ENCODE assay signal across 8 cellular contexts in the genomic region with DNA sequence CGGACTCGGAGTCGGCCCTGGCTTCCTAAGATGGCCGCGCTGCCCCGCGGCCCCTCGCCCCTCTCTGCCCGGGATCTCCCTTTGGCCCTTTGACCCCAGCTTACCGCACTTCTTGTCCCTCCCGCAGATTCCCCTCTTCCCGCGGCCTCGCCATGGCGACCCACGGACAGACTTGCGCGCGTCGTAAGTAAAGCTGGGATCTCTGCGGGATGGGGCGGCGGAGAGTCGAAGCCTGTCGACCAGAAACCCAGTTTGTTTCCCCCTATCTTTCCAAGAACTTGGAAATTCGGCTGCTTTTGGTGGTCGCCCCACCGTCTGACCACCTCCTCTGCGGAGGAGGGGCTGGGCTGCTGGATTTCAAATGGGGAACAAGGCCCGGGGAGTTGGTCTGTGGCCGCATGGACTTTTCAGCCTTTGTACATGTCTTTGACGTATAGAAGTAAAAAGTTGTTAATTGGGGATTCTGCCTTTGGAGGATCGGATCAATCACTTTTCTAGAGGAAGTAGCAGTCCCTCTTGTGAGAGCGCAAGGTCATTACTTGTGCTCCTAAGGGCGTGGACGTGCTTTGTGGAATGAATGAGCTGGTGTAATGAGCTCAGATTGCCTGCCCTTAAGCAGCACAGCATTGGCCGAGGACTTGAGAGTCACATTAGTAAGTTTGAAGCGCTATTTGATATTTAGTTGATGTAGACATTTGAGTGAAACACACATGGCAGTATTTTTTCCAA. TPM values are rescaled to one million over a fixed set of nuclear protein-coding genes. Genes with fewer than 3 reads are reported as not detected.
A peak's percentile ranks its signal among the peaks of the same experiment; 100 is the strongest.
DNase-seq lines count a peak whose midpoint lies in the region; ATAC-seq and TF ChIP-seq lines count a peak whose summit lies in the region.

No MANE protein-coding gene starts in this region.

- no peak for TF ChIP-seq CTCF in omental fat pad (IDR thresholded peaks at IDR 0.05)

- peaks cover 37% of the 10 kb centered on the region for H3K36me3 Mint-ChIP-seq in activated CD8-positive, alpha-beta T cell treated with anti-CD3 and anti-CD28 coated beads, Interleukin-2, amount 10 ng/mL, durations not matched to agents 7 days and 5 days (ENCODE audit: low read depth)

- in situ Hi-C loops in KBM-7 (cut with MboI; ENCODE audit: low pct_unique_long_range_greater_than_20kb, low sequenced_read_pairs), result no loop called here

- H3K9me3 Mint-ChIP-seq in activated CD8-positive, alpha-beta T cell treated with anti-CD3 and anti-CD28 coated beads, Interleukin-2, amount 10 ng/mL, durations not matched to agents 7 days and 5 days (ENCODE audit: insufficient read depth), result no peaks in the 10 kb centered on the region

- H3K27me3 Mint-ChIP-seq in activated CD8-positive, alpha-beta T cell treated with anti-CD3 and anti-CD28 coated beads, Interleukin-2, amount 10 ng/mL, durations not matched to agents 7 days and 5 days (ENCODE audit: low read depth), result no peaks in the 10 kb centered on the region

- peaks cover 38% of the 10 kb centered on the region for H3K4me1 Mint-ChIP-seq in activated CD8-positive, alpha-beta T cell treated with anti-CD3 and anti-CD28 coated beads, Interleukin-2, amount 10 ng/mL, durations not matched to agents 7 days and 5 days (ENCODE audit: low read depth)

- POLR2A ChIA-PET in activated CD8-positive, alpha-beta T cell treated with anti-CD3 and anti-CD28 coated beads, Interleukin-2, amount 10 ng/mL, durations not matched to agents 7 days and 5 days (lab: Charles Lee), result interaction anchor here (0.7 to 4.9 kb wide), 15 partner anchors 9 to 107 kb away, joined by 3 to 61 read pairs (median 4); no protein-coding TSS in a partner anchor

- peak overlapping the region; percentile 98 for H3K4me3 Mint-ChIP-seq in activated CD8-positive, alpha-beta T cell treated with anti-CD3 and anti-CD28 coated beads, Interleukin-2, amount 10 ng/mL, durations not matched to agents 7 days and 5 days

- CTCF ChIA-PET in activated CD8-positive, alpha-beta T cell treated with anti-CD3 and anti-CD28 coated beads, Interleukin-2, amount 10 ng/mL, durations not matched to agents 7 days and 5 days (lab: Charles Lee), result interaction anchor here (0.7 to 7.1 kb wide), 15 partner anchors 9 to 1332 kb away, joined by 3 to 58 read pairs (median 4); a partner anchor contains a TSS

- H3K27ac Mint-ChIP-seq in activated CD8-positive, alpha-beta T cell treated with anti-CD3 and anti-CD28 coated beads, Interleukin-2, amount 10 ng/mL, durations not matched to agents 7 days and 5 days, result peak overlapping the region; percentile 100

- peak in 2 of 3 experiments; percentile 18 to 31 for DNase-seq in NCI-H1417 (lab: John Stamatoyannopoulos, UW)
- DNase-seq in NCI-H1417 treated with DMSO at 0.1 percent for 48 hours (lab: John Stamatoyannopoulos, UW), result no peak
- peak; percentile 48 for DNase-seq in KBM-7
- peak; percentile 49 for DNase-seq in activated CD8-positive, alpha-beta T cell treated with anti-CD3 and anti-CD28 coated beads, Interleukin-2, amount 10 ng/mL, durations not matched to agents 7 days and 5 days
- DNase-seq in fibroblast of peridontal ligament (ENCODE audit: extremely low read depth), result peak; percentile 65
- no peak for DNase-seq in omental fat pad (ENCODE audit: low spot score)
- DNase-seq in NCI-H2107 (lab: John Stamatoyannopoulos, UW), result no peak
- no peak for DNase-seq in HuH-7 (ENCODE audit: low spot score)

- ATAC-seq in activated CD8-positive, alpha-beta T cell treated with anti-CD3 and anti-CD28 coated beads, Interleukin-2, amount 10 ng/mL, durations not matched to agents 7 days and 5 days, result no peak
- peak; percentile 31 for ATAC-seq in omental fat pad (ENCODE audit: low FRiP score)

RNA-seq across cellular contexts. Expression of a gene that starts 0.6 kb away (rescaled TPM):
- total RNA-seq in activated CD8-positive, alpha-beta T cell treated with anti-CD3 and anti-CD28 coated beads, Interleukin-2, amount 10 ng/mL, durations not matched to agents 7 days and 5 days, result 100 to 1,000 TPM; 152 to 159 TPM
- total RNA-seq in omental fat pad, result 100 to 1,000 TPM; 111 to 143 (median 131) TPM

RNA-seq across cellular contexts. Expression of a gene that starts 24.6 kb away (rescaled TPM):
- total RNA-seq in activated CD8-positive, alpha-beta T cell treated with anti-CD3 and anti-CD28 coated beads, Interleukin-2, amount 10 ng/mL, durations not matched to agents 7 days and 5 days, result 10 to 100 TPM; 58.6 to 62.5 TPM
- 10 to 100 TPM; 16.1 to 30.6 (median 24.3) TPM for total RNA-seq in omental fat pad

Comparison
In these comparisons a context has a peak if more than half of its experiments do, and no peak if none do; other contexts are left out.
1. DNase-seq: peak in NCI-H1417 (2 of 3), KBM-7 (single experiment), activated CD8-positive, alpha-beta T cell treated with anti-CD3 and anti-CD28 coated beads, Interleukin-2, amount 10 ng/mL, durations not matched to agents 7 days and 5 days (single experiment) and fibroblast of peridontal ligament (single experiment); none in NCI-H1417 treated with DMSO at 0.1 percent for 48 hours (single experiment), omental fat pad (single experiment), NCI-H2107 (single experiment) and HuH-7 (single experiment).